ENCODE assay signal across 11 cellular contexts in genomic region chr3:23659274-23659673, GRCh38.
DNase-seq lines count a peak whose midpoint lies in the region; ATAC-seq and TF ChIP-seq lines count a peak whose summit lies in the region.
"Had no signal": no experiment of that assay in that cellular context is flagged by ENCODE, and none has a peak within 500 bp of the region (broad histone marks: within the 10 kb centered on the region; RNA-seq: fewer than 3 reads in every experiment).

No MANE protein-coding gene starts in this region.

- no peak for TF ChIP-seq CTCF in CD14-positive monocyte (IDR thresholded peaks at IDR 0.05)

- intact Hi-C loops in CD14-positive monocyte (cut with micrococcal nuclease), result no loop called here
- intact Hi-C loops in activated T-helper 2 cell treated with anti-CD3 and anti-CD28 coated beads, Interferon-gamma antibody, Interleukin-2, Interleukin-4, amounts not matched to agents 10 μg/mL and 5 μg/mL and 100 μg/mL, durations not matched to agents 14 hours and 24 hours and 36 hours (cut with micrococcal nuclease), result no loop called here

- H3K4me3 Mint-ChIP-seq in CD14-positive monocyte, result peak overlapping the region; percentile 51 to 81
- H3K4me3 Mint-ChIP-seq in activated T-helper 2 cell treated with anti-CD3 and anti-CD28 coated beads, Interferon-gamma antibody, Interleukin-2, Interleukin-4, amounts not matched to agents 10 μg/mL and 5 μg/mL and 100 μg/mL, durations not matched to agents 14 hours and 24 hours and 36 hours (ENCODE audit: low read depth), result no peak overlapping the region
- H3K4me3 Mint-ChIP-seq: nephron had no signal

- H3K27me3 Mint-ChIP-seq in CD14-positive monocyte (ENCODE audit: low read depth in 3 of 3), result peaks cover 0 to 9% (median 0%) of the 10 kb centered on the region in 3 donors
- peaks cover 4% of the 10 kb centered on the region for H3K27me3 Mint-ChIP-seq in activated T-helper 2 cell treated with anti-CD3 and anti-CD28 coated beads, Interferon-gamma antibody, Interleukin-2, Interleukin-4, amounts not matched to agents 10 μg/mL and 5 μg/mL and 100 μg/mL, durations not matched to agents 14 hours and 24 hours and 36 hours (ENCODE audit: low read depth)

- peaks cover 22% of the 10 kb centered on the region for H3K4me1 Mint-ChIP-seq in CD14-positive monocyte
- no peaks in the 10 kb centered on the region for H3K4me1 Mint-ChIP-seq in activated T-helper 2 cell treated with anti-CD3 and anti-CD28 coated beads, Interferon-gamma antibody, Interleukin-2, Interleukin-4, amounts not matched to agents 10 μg/mL and 5 μg/mL and 100 μg/mL, durations not matched to agents 14 hours and 24 hours and 36 hours (ENCODE audit: low read depth)

- no peaks in the 10 kb centered on the region for H3K36me3 Mint-ChIP-seq in CD14-positive monocyte
- no peaks in the 10 kb centered on the region for H3K36me3 Mint-ChIP-seq in activated T-helper 2 cell treated with anti-CD3 and anti-CD28 coated beads, Interferon-gamma antibody, Interleukin-2, Interleukin-4, amounts not matched to agents 10 μg/mL and 5 μg/mL and 100 μg/mL, durations not matched to agents 14 hours and 24 hours and 36 hours (ENCODE audit: low read depth)

- DNase-seq in CD14-positive monocyte (ENCODE audit: low spot score), result no peak
- DNase-seq in NOMO-1 treated with dmso at 0.1 percent for 144 hours (lab: John Stamatoyannopoulos, UW; ENCODE audit: unreplicated experiment), result peak; percentile 55
- no peak for DNase-seq in activated T-helper 2 cell treated with anti-CD3 and anti-CD28 coated beads, Interferon-gamma antibody, Interleukin-2, Interleukin-4, amounts not matched to agents 10 μg/mL and 5 μg/mL and 100 μg/mL, durations not matched to agents 14 hours and 24 hours and 36 hours (ENCODE audit: low spot score)
- no peak for DNase-seq in NCI-H526 (lab: John Stamatoyannopoulos, UW)
- DNase-seq in NCI-H187 treated with DMSO at 0.1 percent for 48 hours (lab: John Stamatoyannopoulos, UW), result no peak
- DNase-seq in T-helper 1 cell, result no peak
- DNase-seq: caudate nucleus, NCI-H2107 had no signal

- H3K9me3 Mint-ChIP-seq in CD14-positive monocyte, result peaks cover 2 to 8% (median 3%) of the 10 kb centered on the region in 7 donors
- peaks cover 4% of the 10 kb centered on the region for H3K9me3 Mint-ChIP-seq in activated T-helper 2 cell treated with anti-CD3 and anti-CD28 coated beads, Interferon-gamma antibody, Interleukin-2, Interleukin-4, amounts not matched to agents 10 μg/mL and 5 μg/mL and 100 μg/mL, durations not matched to agents 14 hours and 24 hours and 36 hours

- ATAC-seq in GM19395 (IDR thresholded peaks at IDR 0.05; ENCODE audit: unreplicated experiment), result peak; percentile 63
- ATAC-seq in HG03064 (IDR thresholded peaks at IDR 0.05; ENCODE audit: low read depth, unreplicated experiment), result peak; percentile 73

- H3K27ac Mint-ChIP-seq in CD14-positive monocyte, result peak overlapping the region in 5 of 7 donors; percentile 68 to 91 (median 85)
- H3K27ac Mint-ChIP-seq in activated T-helper 2 cell treated with anti-CD3 and anti-CD28 coated beads, Interferon-gamma antibody, Interleukin-2, Interleukin-4, amounts not matched to agents 10 μg/mL and 5 μg/mL and 100 μg/mL, durations not matched to agents 14 hours and 24 hours and 36 hours, result no peak overlapping the region
- H3K27ac Mint-ChIP-seq: nephron had no signal
